In the genomic region with DNA sequence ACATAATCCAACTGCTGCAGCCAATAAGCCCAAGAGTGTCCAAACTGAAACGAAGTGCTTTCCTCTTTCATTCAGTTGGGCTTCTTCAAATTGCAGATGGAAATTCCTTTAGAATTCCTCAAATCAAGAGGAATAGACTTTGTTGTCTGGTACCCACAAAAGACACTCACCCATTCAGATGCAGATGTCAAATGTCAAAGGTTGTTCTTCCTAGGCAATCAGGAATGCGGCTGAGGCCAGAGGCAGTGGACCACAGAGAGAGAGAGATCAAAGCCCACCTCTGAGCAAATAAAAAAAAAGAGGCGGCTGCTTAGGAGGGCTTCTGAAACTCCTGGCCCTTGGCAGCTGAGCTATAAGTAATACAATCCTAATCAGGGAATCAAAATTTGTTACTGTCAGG, we compare ENCODE assay signal across 20 cellular contexts.
DNase-seq lines count a peak whose midpoint lies in the region; ATAC-seq and TF ChIP-seq lines count a peak whose summit lies in the region.
"Had no signal": no experiment of that assay in that cellular context is flagged by ENCODE, and none has a peak within 500 bp of the region (broad histone marks: within the 10 kb centered on the region; RNA-seq: fewer than 3 reads in every experiment).

No MANE protein-coding gene starts in this region.

- peak overlapping the region; percentile 96 for H3K27ac ChIP-seq in neural progenitor cell
- H3K27ac ChIP-seq: C4-2B, GM23248, HL-60 had no signal

- no peaks in the 10 kb centered on the region for H3K79me2 ChIP-seq in neural progenitor cell (ENCODE audit: low read depth)

- no peaks in the 10 kb centered on the region for H3K4me1 ChIP-seq in NT2/D1 (ENCODE audit: insufficient read depth, insufficient read length)
- H3K4me1 ChIP-seq in neural progenitor cell: peaks cover 55% of the 10 kb centered on the region

- H2AFZ ChIP-seq in neural progenitor cell (replicated peaks): no peak overlapping the region
- H2AFZ ChIP-seq: GM23248 had no signal

- no peak overlapping the region for H3K4me3 Mint-ChIP-seq in neural progenitor cell
- H3K4me3 Mint-ChIP-seq: IgD-negative memory B cell had no signal

- H3F3A ChIP-seq in neural progenitor cell (ENCODE audit: low read depth): peaks cover 44% of the 10 kb centered on the region

- H3K27me3 Mint-ChIP-seq in neural progenitor cell (ENCODE audit: insufficient read depth, low read depth): peaks cover 4% of the 10 kb centered on the region

- no peaks in the 10 kb centered on the region for H4K20me1 ChIP-seq in neural progenitor cell (ENCODE audit: low read depth)

- H3K36me3 ChIP-seq in H7 (replicated peaks; ENCODE audit: control insufficient read depth, insufficient read depth, low read length) (no peaks in the 10 kb centered on the region), NT2/D1 (ENCODE audit: insufficient read depth, insufficient read length, low read length) (no peaks in the 10 kb centered on the region), neural progenitor cell (no peaks in the 10 kb centered on the region)

- H3K9ac ChIP-seq in NT2/D1 (ENCODE audit: insufficient read length, low read depth) (no peak overlapping the region), neural progenitor cell (no peak overlapping the region)
- H3K9ac ChIP-seq: GM23248 had no signal

- peak overlapping the region; percentile 89 for H3K27ac Mint-ChIP-seq in neural progenitor cell
- H3K27ac Mint-ChIP-seq: IgD-negative memory B cell had no signal

- no peak for TF ChIP-seq CTCF in neural progenitor cell (IDR thresholded peaks at IDR 0.05)

- DNase-seq in H7 (peak; percentile 22), NT2/D1 (ENCODE audit: low read depth, low spot score) (peak; percentile 62), iPS DF 19.7 (ENCODE audit: low read depth, low spot score) (peak; percentile 64), neural progenitor cell (ENCODE audit: low spot score) (peak; percentile 90)
- DNase-seq: GM23248, MV-4-11, NCI-H1105 treated with DMSO at 0.1 percent for 48 hours, NCI-H2029 treated with DMSO at 0.1 percent for 48 hours, NCI-H226, NCI-H510A treated with DMSO at 0.1 percent for 48 hours, NCI-H748 treated with DMSO at 0.1 percent for 48 hours, SIG-M5 had no signal

- ATAC-seq in GM21576 (IDR thresholded peaks at IDR 0.05; ENCODE audit: unreplicated experiment) (no peak), GM19455 (IDR thresholded peaks at IDR 0.05; ENCODE audit: unreplicated experiment) (no peak), HG02973 (IDR thresholded peaks at IDR 0.05; ENCODE audit: unreplicated experiment) (no peak)
- ATAC-seq: Panc1, SK-N-SH treated with all-trans-retinoic acid at 6 μM for 48 hours had no signal

- H3K36me3 Mint-ChIP-seq in neural progenitor cell: peaks cover 8% of the 10 kb centered on the region
- H3K36me3 Mint-ChIP-seq: IgD-negative memory B cell had no signal

- peaks cover 37% of the 10 kb centered on the region for H3K4me1 Mint-ChIP-seq in neural progenitor cell
- H3K4me1 Mint-ChIP-seq: IgD-negative memory B cell had no signal

- H3K9me3 ChIP-seq in NT2/D1 (ENCODE audit: insufficient read depth, low read length): peaks cover 29% of the 10 kb centered on the region; the same call in 1 of the 2 replicates
- H3K9me3 ChIP-seq in neural progenitor cell (ENCODE audit: low read depth): no peaks in the 10 kb centered on the region

- H3K27me3 ChIP-seq in H7 (ENCODE audit: control insufficient read depth, insufficient read depth, low read length) (no peaks in the 10 kb centered on the region), NT2/D1 (ENCODE audit: insufficient read depth, insufficient read length) (no peaks in the 10 kb centered on the region), neural progenitor cell (no peaks in the 10 kb centered on the region)

- H3K4me2 ChIP-seq in neural progenitor cell: peak overlapping the region; percentile 68

- H3K9me3 Mint-ChIP-seq in neural progenitor cell: peaks cover 22% of the 10 kb centered on the region

- H3K4me3 ChIP-seq in H7 (ENCODE audit: insufficient read depth, low read depth, low read length) (no peak overlapping the region), NT2/D1 (ENCODE audit: insufficient read length, low read depth) (no peak overlapping the region), neural progenitor cell (peak overlapping the region; percentile 24)
- H3K4me3 ChIP-seq: GM23248 had no signal

Comparison
In these comparisons a context has a peak if more than half of its experiments do, and no peak if none do; other contexts are left out.
1. DNase-seq: peak in every context shown above with its lines; median percentile 90 in neural progenitor cell; 64 in iPS DF 19.7; 62 in NT2/D1; 22 in H7.